Comparison of ENCODE assay signal across 9 cellular contexts in the genomic region with DNA sequence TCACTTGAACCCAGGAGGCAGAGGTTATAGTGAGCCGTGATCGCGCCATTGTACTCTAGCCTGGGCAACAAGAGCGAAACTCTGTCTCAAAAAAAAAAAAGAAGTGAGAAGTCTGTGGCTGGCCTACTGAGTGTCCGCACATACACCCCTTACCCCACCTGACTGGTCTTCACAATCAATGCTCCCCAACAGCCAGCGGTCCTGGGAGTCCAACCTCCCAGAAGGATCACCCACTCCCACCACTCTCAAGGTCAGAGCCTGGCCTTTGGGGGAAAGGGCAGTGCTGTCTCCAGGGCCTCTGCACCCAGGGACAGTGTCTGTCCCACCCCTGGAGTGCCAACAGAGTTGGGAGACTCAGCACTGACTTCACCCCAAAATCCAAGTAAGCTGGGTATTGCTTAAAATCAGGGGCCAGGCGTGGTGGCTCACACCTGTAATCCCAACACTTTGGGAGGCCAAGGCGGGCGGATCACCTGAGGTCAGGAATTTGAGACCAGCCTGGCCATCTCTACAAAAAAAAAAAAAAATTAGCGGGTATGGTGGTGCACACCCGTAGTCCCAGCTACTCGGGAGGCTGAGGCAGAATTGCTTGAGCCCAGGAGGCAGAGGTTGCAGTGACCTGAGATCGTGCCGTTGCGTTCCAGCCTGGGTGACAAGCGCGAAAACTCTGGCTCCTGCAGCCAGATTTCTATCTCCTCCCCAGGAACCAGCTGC. TPM values are rescaled to one million over a fixed set of nuclear protein-coding genes. Genes with fewer than 3 reads are reported as not detected.
DNase-seq lines count a peak whose midpoint lies in the region; ATAC-seq and TF ChIP-seq lines count a peak whose summit lies in the region.
"Had no signal": no experiment of that assay in that cellular context is flagged by ENCODE, and none has a peak within 500 bp of the region (broad histone marks: within the 10 kb centered on the region; RNA-seq: fewer than 3 reads in every experiment).

No MANE protein-coding gene starts in this region.

- no peak overlapping the region for H3K4me3 ChIP-seq in PC-9
- H3K4me3 ChIP-seq: smooth muscle cell had no signal

- POLR2A ChIA-PET in PC-9 (lab: Charles Lee; ENCODE audit: unreplicated experiment): no interaction called here

- no peaks in the 10 kb centered on the region for H4K20me1 ChIP-seq in PC-9 (ENCODE audit: insufficient read depth)

- CTCF ChIA-PET in PC-9 (lab: Charles Lee): interaction anchor here (0.6 kb wide), 1 partner anchor 155 kb away, joined by 3 read pairs; no protein-coding TSS in a partner anchor

- peaks cover 14% of the 10 kb centered on the region for H3K79me2 ChIP-seq in PC-9 (ENCODE audit: low read depth)

- intact Hi-C loops in PC-9 (cut with micrococcal nuclease; ENCODE audit: unreplicated experiment): no loop called here

- TF ChIP-seq CTCF in 22Rv1 (IDR thresholded peaks at IDR 0.05): no peak
- no peak for TF ChIP-seq CTCF in PC-9 (conservative IDR thresholded peaks at IDR 0.05)

- H3K9me3 ChIP-seq in PC-9 (ENCODE audit: insufficient read depth, low read depth): no peaks in the 10 kb centered on the region

- H3K36me3 ChIP-seq in PC-9 (ENCODE audit: low read depth): 0 out of 2 replicates have a peak, but pooled peaks cover 5% of the 10 kb centered on the region

- H3F3A ChIP-seq in PC-9 (ENCODE audit: insufficient read depth, low read depth): peaks cover 28% of the 10 kb centered on the region; the same call in 1 of the 2 replicates

- no TSS peak for BruUV-seq in PC-9 (replicated peaks; lab: Mats Ljungman, UMichigan)

- DNase-seq in PC-9 (peak in 1 of 2 experiments; percentile 21), mesenteric fat pad (ENCODE audit: low spot score) (peak; percentile 57), activated gamma-delta T cell (lab: John Stamatoyannopoulos, UW) (no peak), hypothalamus (lab: John Stamatoyannopoulos, UW) (no peak)
- DNase-seq: activated B cell treated with CpG ODN at 0.5 μM for 24 hours had no signal

- no peaks in the 10 kb centered on the region for H3K9me2 ChIP-seq in PC-9 (ENCODE audit: insufficient read depth)

- H3K4me2 ChIP-seq in PC-9: no peak overlapping the region
- H3K4me2 ChIP-seq: smooth muscle cell had no signal

- H3K27ac ChIP-seq in 22Rv1 (peak overlapping the region; percentile 93), PC-9 (0 out of 2 replicates have a peak overlapping the region, but pooled peaks have one; percentile 13)

- H2AFZ ChIP-seq in PC-9: no peak overlapping the region

- H3K4me1 ChIP-seq in PC-9 (replicated peaks; ENCODE audit: insufficient read depth): peaks cover 44% of the 10 kb centered on the region

- H3K27me3 ChIP-seq in PC-9 (ENCODE audit: insufficient read depth, low read depth): no peaks in the 10 kb centered on the region

- ATAC-seq in HG03097 (IDR thresholded peaks at IDR 0.05; ENCODE audit: low FRiP score, unreplicated experiment): no peak
- ATAC-seq: T-cell had no signal

RNA-seq across cellular contexts. Expression of gene CD320, which starts 2.3 kb away (rescaled TPM):
- 42.9 and 52.8 TPM in 2 replicates for total RNA-seq in PC-9 (2021)
- total RNA-seq in mesenteric fat pad: 55.2 TPM

RNA-seq across cellular contexts. Expression of gene NDUFA7, which starts 10.7 kb away (rescaled TPM):
- total RNA-seq in PC-9 (2021) (49.8 and 61.7 TPM in 2 replicates), mesenteric fat pad (39.9 TPM)

RNA-seq across cellular contexts. Expression of gene RPS28, which starts 10.8 kb away (rescaled TPM):
- total RNA-seq in PC-9 (2021): 1,283 and 1,512 TPM in 2 replicates
- total RNA-seq in mesenteric fat pad: 1,239 TPM

RNA-seq across cellular contexts. Expression of gene KANK3, which starts 32.6 kb away (rescaled TPM):
- total RNA-seq in PC-9 (2021): 0.37 and 1.6 TPM in 2 replicates
- total RNA-seq in mesenteric fat pad: 28.6 TPM

RNA-seq across cellular contexts. Expression of gene ANGPTL4, which starts 53.5 kb away (rescaled TPM):
- 0.30 TPM in 1 of 2 replicates, not detected in the other for total RNA-seq in PC-9 (2021)
- total RNA-seq in mesenteric fat pad: 753 TPM
- total RNA-seq: activated B cell treated with CpG ODN at 0.5 μM for 24 hours had no signal
